ENCODE assay signal across 8 cellular contexts in the genomic region with DNA sequence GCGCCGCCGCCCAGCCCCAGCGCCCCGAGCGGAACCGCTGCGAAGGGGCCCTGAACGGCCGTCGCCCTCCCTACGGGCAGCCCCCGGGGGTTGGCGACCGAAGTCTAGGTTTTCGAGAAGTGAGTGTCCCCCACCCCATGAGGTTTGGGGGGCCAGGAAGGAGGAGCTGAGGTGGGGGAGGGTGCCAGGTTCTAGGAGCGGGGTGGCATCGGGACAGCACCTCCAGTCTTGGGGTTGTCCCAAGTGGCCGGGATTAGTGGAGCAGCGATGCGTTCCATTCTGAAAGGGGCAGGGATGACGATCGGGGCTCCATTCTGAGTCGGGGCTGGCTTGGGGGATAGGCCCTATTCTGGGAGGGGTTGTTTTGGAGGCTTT. TPM values are rescaled to one million over a fixed set of nuclear protein-coding genes. Genes with fewer than 3 reads are reported as not detected.
DNase-seq lines count a peak whose midpoint lies in the region; ATAC-seq and TF ChIP-seq lines count a peak whose summit lies in the region.

No MANE protein-coding gene starts in this region.

- peak; percentile 19 for DNase-seq in stimulated activated CD4-positive, alpha-beta T cell treated with anti-CD3 and anti-CD28 coated beads, Interleukin-12 subunit alpha, Interleukin-12 subunit beta, amount 100 ng/mL, for 4 hours
- no peak for DNase-seq in stimulated activated CD4-positive, alpha-beta T cell treated with anti-CD3 and anti-CD28 coated beads, Interleukin-2, amount 100 ng/mL, for 24 hours
- DNase-seq in T-helper 17 cell: no peak
- no peak for DNase-seq in esophagus muscularis mucosa (ENCODE audit: extremely low spot score)
- DNase-seq in NCI-H2107 treated with DMSO at 0.1 percent for 48 hours (lab: John Stamatoyannopoulos, UW; ENCODE audit: unreplicated experiment): no peak

- peaks cover 15% of the 10 kb centered on the region for H3K4me1 Mint-ChIP-seq in T-helper 17 cell

- no peak for TF ChIP-seq EP300 in esophagus muscularis mucosa (IDR thresholded peaks at IDR 0.05)

- peaks cover 24 to 30% (median 28%) of the 10 kb centered on the region in 4 donors for H3K4me1 ChIP-seq in esophagus muscularis mucosa
- H3K4me1 ChIP-seq in neuron (ENCODE audit: insufficient read depth, low read length): peaks cover 14% of the 10 kb centered on the region

- no peak for TF ChIP-seq CTCF in esophagus muscularis mucosa (IDR thresholded peaks at IDR 0.05)

- WGBS in esophagus muscularis mucosa: 2% methylated on average over 24 of the region's 24 CpGs

- ATAC-seq in T-helper 17 cell (no peak), HG03521 (IDR thresholded peaks at IDR 0.05; ENCODE audit: unreplicated experiment) (no peak), GM19455 (IDR thresholded peaks at IDR 0.05; ENCODE audit: unreplicated experiment) (no peak)

- H3K27me3 ChIP-seq in esophagus muscularis mucosa: no peaks in the 10 kb centered on the region
- no peaks in the 10 kb centered on the region for H3K27me3 ChIP-seq in neuron (ENCODE audit: insufficient read depth, low read length)

- TF ChIP-seq POLR2A in esophagus muscularis mucosa (IDR thresholded peaks at IDR 0.05; ENCODE audit: low read depth): no peak

- H3K27ac ChIP-seq in esophagus muscularis mucosa (replicated peaks in 1 of 4): peak overlapping the region; percentile 96 to 99 (median 97)

- peak overlapping the region; percentile 97 for H3K27ac Mint-ChIP-seq in T-helper 17 cell

- no peaks in the 10 kb centered on the region for H3K36me3 Mint-ChIP-seq in T-helper 17 cell (ENCODE audit: low read depth)

- H2AFZ ChIP-seq in neuron (ENCODE audit: low read depth, low read length): peak overlapping the region; percentile 44

- H3K4me3 ChIP-seq in esophagus muscularis mucosa (peak overlapping the region; percentile 85 to 100 (median 90)), neuron (ENCODE audit: low read length) (peak overlapping the region; percentile 62)

- H3K9me3 ChIP-seq in T-helper 17 cell (ENCODE audit: control insufficient read depth, low read length, poor library complexity, severe bottlenecking) (no peaks in the 10 kb centered on the region), esophagus muscularis mucosa (no peaks in the 10 kb centered on the region), neuron (ENCODE audit: low read length) (no peaks in the 10 kb centered on the region)

- intact Hi-C loops in esophagus muscularis mucosa (cut with DNase I): loop anchor here (5.0 kb wide), 1 partner anchor 192 kb away; the partner anchor contains the start of gene ZNHIT2

- H3K36me3 ChIP-seq in esophagus muscularis mucosa (peaks cover 13 to 34% (median 33%) of the 10 kb centered on the region in 4 donors), neuron (ENCODE audit: insufficient read depth, low read length) (no peaks in the 10 kb centered on the region)

- H3K4me3 Mint-ChIP-seq in T-helper 17 cell: peak overlapping the region; percentile 97

- no peaks in the 10 kb centered on the region for H3K27me3 Mint-ChIP-seq in T-helper 17 cell

RNA-seq across cellular contexts. Expression of gene PPP2R5B, which starts 0.4 kb away (rescaled TPM):
- total RNA-seq in T-helper 17 cell (10 to 100 TPM; 21.5 to 25.3 TPM), esophagus muscularis mucosa (10 to 100 TPM; 24.1 to 38.8 (median 29.0) TPM)

RNA-seq across cellular contexts. Expression of gene ATG2A, which starts 7.9 kb away (rescaled TPM):
- 100 to 1,000 TPM; 161 to 226 TPM for total RNA-seq in T-helper 17 cell
- total RNA-seq in esophagus muscularis mucosa: 10 to 100 TPM; 19.9 to 28.7 (median 26.1) TPM

RNA-seq across cellular contexts. Expression of gene GPHA2, which starts 10.8 kb away (rescaled TPM):
- not detected for total RNA-seq in T-helper 17 cell
- total RNA-seq in esophagus muscularis mucosa: not detected

RNA-seq across cellular contexts. Expression of gene EHD1, which starts 46.5 kb away (rescaled TPM):
- total RNA-seq in T-helper 17 cell: 100 to 1,000 TPM; 184 to 212 TPM
- total RNA-seq in esophagus muscularis mucosa: 100 to 1,000 TPM in 2 of 4 donors, 10 to 100 TPM in 2; 57.0 to 193 (median 104) TPM

RNA-seq across cellular contexts. Expression of gene MAJIN, which starts 47.0 kb away (rescaled TPM):
- total RNA-seq in T-helper 17 cell (not detected), esophagus muscularis mucosa (not detected)

Comparison
In these comparisons a context has a peak if more than half of its experiments do, and no peak if none do; other contexts are left out.
1. RNA of gene ATG2A, which starts 7.9 kb away (total RNA-seq): 161 to 226 TPM in T-helper 17 cell; 19.9 to 28.7 TPM in esophagus muscularis mucosa; every median in the first group is over 4 times any median in the second.